In the genomic region with DNA sequence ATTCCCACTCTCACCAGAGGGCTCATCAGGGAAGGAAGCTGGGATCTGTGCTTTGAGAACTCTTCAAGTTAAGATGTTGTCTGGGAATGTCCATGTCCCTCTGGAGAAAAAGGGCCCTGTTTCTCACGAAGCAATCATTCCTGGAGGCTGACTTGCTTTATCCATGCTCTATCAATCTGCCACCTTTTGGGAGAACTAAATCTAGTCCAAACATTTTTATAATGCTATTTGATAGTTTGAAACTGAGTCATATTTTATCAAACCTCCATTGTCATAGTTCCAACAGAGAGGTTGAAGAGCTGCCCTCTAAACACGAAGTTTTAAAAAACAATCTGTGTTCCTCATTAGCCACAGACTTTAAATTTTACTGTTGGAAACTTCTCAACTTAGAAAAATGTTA, we compare ENCODE assay signal across 22 cellular contexts.
DNase-seq lines count a peak whose midpoint lies in the region; ATAC-seq and TF ChIP-seq lines count a peak whose summit lies in the region.
"Had no signal": no experiment of that assay in that cellular context is flagged by ENCODE, and none has a peak within 500 bp of the region (broad histone marks: within the 10 kb centered on the region; RNA-seq: fewer than 3 reads in every experiment).

No MANE protein-coding gene starts in this region.

- no peaks in the 10 kb centered on the region for H3K4me1 ChIP-seq in Caco-2
- H3K4me1 ChIP-seq: A549, HAP-1 had no signal

- H3K9me3 Mint-ChIP-seq in Caco-2 (ENCODE audit: unreplicated experiment): no peaks in the 10 kb centered on the region
- H3K9me3 Mint-ChIP-seq: CD8-positive, alpha-beta memory T cell; GM23338 had no signal

- intact Hi-C loops in Caco-2 (cut with micrococcal nuclease; ENCODE audit: unreplicated experiment): no loop called here

- TF ChIP-seq CTCF in AG04449 (IDR thresholded peaks at IDR 0.05; ENCODE audit: insufficient read depth, low read length, missing control alignments) (no peak), fibroblast of villous mesenchyme (IDR thresholded peaks at IDR 0.05; ENCODE audit: insufficient read depth, low read depth, low read length) (no peak), Caco-2 (IDR thresholded peaks at IDR 0.05; ENCODE audit: insufficient read depth in 1 of 2, low read depth in 1 of 2, low read length in 1 of 2, severe bottlenecking in 1 of 2, unreplicated experiment in 1 of 2) (no peak)

- no peak overlapping the region for H3K4me3 ChIP-seq in AG04449 (ENCODE audit: low read depth, low read length)
- no peak overlapping the region for H3K4me3 ChIP-seq in fibroblast of villous mesenchyme (ENCODE audit: low read depth, low read length)
- no peak overlapping the region for H3K4me3 ChIP-seq in Caco-2 (ENCODE audit: low read depth, low read length)
- H3K4me3 ChIP-seq: A549, GM23338, HAP-1, SJSA1 had no signal

- no peak overlapping the region for H3K4me3 Mint-ChIP-seq in Caco-2 (ENCODE audit: unreplicated experiment)
- H3K4me3 Mint-ChIP-seq: CD8-positive, alpha-beta memory T cell; GM23338 had no signal

- no peaks in the 10 kb centered on the region for H3K4me1 Mint-ChIP-seq in Caco-2 (ENCODE audit: low read depth, unreplicated experiment)

- H3K36me3 ChIP-seq in Caco-2 (ENCODE audit: control insufficient read depth, insufficient read depth, low read length): no peaks in the 10 kb centered on the region
- H3K36me3 ChIP-seq: HAP-1, SJSA1 had no signal

- H3K27me3 ChIP-seq in Caco-2 (replicated peaks; ENCODE audit: control insufficient read depth, insufficient read depth, low read length): no peaks in the 10 kb centered on the region; the same call in 1 of the 2 replicates
- H3K27me3 ChIP-seq: SJSA1 had no signal

- ATAC-seq in activated CD4-positive, CD25-positive, alpha-beta regulatory T cell treated with anti-CD3 and anti-CD28 coated beads, Interleukin-2, amount 50 U/mL, for 24 hours: no peak
- ATAC-seq: A549, GM23338, Right ventricle myocardium inferior had no signal

- no peaks in the 10 kb centered on the region for H3K36me3 Mint-ChIP-seq in Caco-2 (ENCODE audit: insufficient read depth, unreplicated experiment)

- H3K9me3 ChIP-seq in Caco-2: no peaks in the 10 kb centered on the region
- H3K9me3 ChIP-seq: A549, HAP-1, SJSA1 had no signal

- CTCF ChIA-PET in AG04449 (lab: Yijun Ruan, JAX) (interaction anchor here (1.3 to 5.3 kb wide), 6 partner anchors 34 to 348 kb away, joined by 3 to 29 read pairs (median 5); no protein-coding TSS in a partner anchor), Caco-2 (lab: Charles Lee) (interaction anchor here (0.5 kb wide), 1 partner anchor 149 kb away, joined by 3 read pairs; no protein-coding TSS in a partner anchor)

- DNase-seq in AG04449 (ENCODE audit: low read depth, low spot score) (peak; percentile 65), GM03348 (ENCODE audit: low spot score) (peak; percentile 53), M059J (ENCODE audit: low read depth) (peak; percentile 50), fibroblast of villous mesenchyme (ENCODE audit: low read depth) (peak; percentile 35), Caco-2 (no peak), dedifferentiated amniotic fluid mesenchymal stem cell (ENCODE audit: extremely low spot score) (no peak), NCI-H1694 treated with DMSO at 0.1 percent for 48 hours (lab: John Stamatoyannopoulos, UW) (no peak)
- DNase-seq: CD8-positive, alpha-beta memory T cell; GF-D8; KBM-7; NCI-H1092 treated with DMSO at 0.1 percent for 48 hours; NCI-H146; NCI-H2029 treated with DMSO at 0.1 percent for 48 hours; NCI-H226; NCI-H510A treated with DMSO at 0.1 percent for 48 hours; NCI-H774 had no signal

- BruUV-seq in Caco-2 (replicated peaks; lab: Mats Ljungman, UMichigan): no TSS peak

- POLR2A ChIA-PET in AG04449 (lab: Yijun Ruan, JAX) (interaction anchor here (1.0 kb wide), 1 partner anchor 66 kb away, joined by 4 read pairs; no protein-coding TSS in a partner anchor), Caco-2 (lab: Charles Lee) (no interaction called here)

- peaks cover 21% of the 10 kb centered on the region for H3K27me3 Mint-ChIP-seq in Caco-2 (ENCODE audit: insufficient read depth, unreplicated experiment)

- H3K27ac Mint-ChIP-seq in Caco-2 (ENCODE audit: unreplicated experiment): no peak overlapping the region
- H3K27ac Mint-ChIP-seq: CD8-positive, alpha-beta memory T cell; GM23338 had no signal

Comparison
In these comparisons a context has a peak if more than half of its experiments do, and no peak if none do; other contexts are left out.
1. DNase-seq: peak in AG04449 (single experiment), GM03348 (single experiment), M059J (single experiment) and fibroblast of villous mesenchyme (single experiment); none in Caco-2 (0 of 2), dedifferentiated amniotic fluid mesenchymal stem cell (single experiment) and NCI-H1694 treated with DMSO at 0.1 percent for 48 hours (single experiment).